In genomic region chr17:5019475-5019956, GRCh38 we compare ENCODE assay signal across 9 cellular contexts. TPM values are rescaled to one million over a fixed set of nuclear protein-coding genes. Genes with fewer than 3 reads are reported as not detected.
DNase-seq lines count a peak whose midpoint lies in the region; ATAC-seq and TF ChIP-seq lines count a peak whose summit lies in the region.
"Had no signal": no experiment of that assay in that cellular context is flagged by ENCODE, and none has a peak within 500 bp of the region (broad histone marks: within the 10 kb centered on the region; RNA-seq: fewer than 3 reads in every experiment).

No MANE protein-coding gene starts in this region.

- no peak overlapping the region for H3K27ac ChIP-seq in CD8-positive, alpha-beta memory T cell (ENCODE audit: low read depth, low read length)
- H3K27ac ChIP-seq in right lobe of liver, result no peak overlapping the region

- 40% methylated on average over 1 of the region's 1 CpG for WGBS in right lobe of liver (ENCODE audit: insufficient coverage, low coverage, low lambda C conversion rate, missing lambda C conversion rate)

- H3K9me3 ChIP-seq in CD8-positive, alpha-beta memory T cell (ENCODE audit: low read length), result no peaks in the 10 kb centered on the region
- H3K9me3 ChIP-seq in right lobe of liver, result no peaks in the 10 kb centered on the region

- no peaks in the 10 kb centered on the region for H3K27me3 Mint-ChIP-seq in CD8-positive, alpha-beta memory T cell
- H3K27me3 Mint-ChIP-seq in HFFc6 (ENCODE audit: insufficient read depth), result peaks cover 6% of the 10 kb centered on the region; the same call in 1 of the 2 replicates

- intact Hi-C loops in right lobe of liver (cut with DNase I), result no loop called here

- no peaks in the 10 kb centered on the region for H3K4me1 ChIP-seq in CD8-positive, alpha-beta memory T cell (ENCODE audit: insufficient read depth, low read length)
- no peaks in the 10 kb centered on the region for H3K4me1 ChIP-seq in right lobe of liver

- peak overlapping the region in 3 of 8 donors; percentile 18 to 89 (median 26) for H3K27ac Mint-ChIP-seq in CD8-positive, alpha-beta memory T cell
- H3K27ac Mint-ChIP-seq in HFFc6, result no peak overlapping the region

- no peaks in the 10 kb centered on the region for H3K9me3 Mint-ChIP-seq in CD8-positive, alpha-beta memory T cell
- H3K9me3 Mint-ChIP-seq in HFFc6, result no peaks in the 10 kb centered on the region

- no peak for TF ChIP-seq POLR2A in right lobe of liver (IDR thresholded peaks at IDR 0.05)

- H3K27me3 ChIP-seq in CD8-positive, alpha-beta memory T cell (ENCODE audit: insufficient read depth, low read length, poor library complexity, severe bottlenecking), result no peaks in the 10 kb centered on the region
- H3K27me3 ChIP-seq in right lobe of liver, result no peaks in the 10 kb centered on the region

- H3K36me3 ChIP-seq in CD8-positive, alpha-beta memory T cell (ENCODE audit: insufficient read depth, low read length), result peaks cover 6% of the 10 kb centered on the region
- peaks cover 0 to 86% (median 45%) of the 10 kb centered on the region in 4 donors for H3K36me3 ChIP-seq in right lobe of liver

- H3K36me3 Mint-ChIP-seq in CD8-positive, alpha-beta memory T cell, result peaks cover 0 to 68% (median 11%) of the 10 kb centered on the region in 3 donors
- H3K36me3 Mint-ChIP-seq in HFFc6 (ENCODE audit: low read depth), result peaks cover 32% of the 10 kb centered on the region

- H3K4me1 Mint-ChIP-seq in CD8-positive, alpha-beta memory T cell, result peaks cover 0 to 8% (median 0%) of the 10 kb centered on the region in 3 donors
- no peaks in the 10 kb centered on the region for H3K4me1 Mint-ChIP-seq in HFFc6 (ENCODE audit: low read depth)

- peak in 3 of 4 donors; percentile 12 to 43 (median 30) for ATAC-seq in right lobe of liver

- POLR2A ChIA-PET in CD8-positive, alpha-beta memory T cell (lab: Charles Lee), result interaction anchor here (1.1 kb wide), 1 partner anchor 30 kb away, joined by 4 read pairs; no protein-coding TSS in a partner anchor

- H3K4me3 Mint-ChIP-seq in CD8-positive, alpha-beta memory T cell, result no peak overlapping the region
- H3K4me3 Mint-ChIP-seq in HFFc6, result no peak overlapping the region

- CTCF ChIA-PET in CD8-positive, alpha-beta memory T cell (lab: Charles Lee), result interaction anchor here (0.9 to 1.9 kb wide), 7 partner anchors 9 to 110 kb away, joined by 3 to 10 read pairs (median 4); partner anchors contain the start of genes ENO3, RNF167 and SLC25A11

- H3K4me3 ChIP-seq in CD8-positive, alpha-beta memory T cell (ENCODE audit: low read length), result no peak overlapping the region
- no peak overlapping the region for H3K4me3 ChIP-seq in right lobe of liver

- peak in 3 of 5 donors; percentile 35 to 69 (median 49) for DNase-seq in CD8-positive, alpha-beta memory T cell
- DNase-seq in HFFc6 (no peak), right lobe of liver (no peak), islet precursor cell (no peak), globus pallidus (ENCODE audit: low spot score) (no peak), NCI-H748 (lab: John Stamatoyannopoulos, UW; ENCODE audit: unreplicated experiment) (no peak), kidney glomerular epithelial cell (lab: John Stamatoyannopoulos, UW) (no peak)
- DNase-seq in activated CD8-positive, alpha-beta memory T cell treated with anti-CD3 and anti-CD28 coated beads for 4 hours (ENCODE audit: low read depth in 2 of 2), result peak; percentile 24 to 31
- DNase-seq: NCI-H510A treated with DMSO at 0.1 percent for 48 hours had no signal

- TF ChIP-seq CTCF in HFFc6 (IDR thresholded peaks at IDR 0.05), result peak; percentile 42
- TF ChIP-seq CTCF in right lobe of liver (IDR thresholded peaks at IDR 0.05), result peak in 1 of 4 donors; percentile 6

RNA-seq across cellular contexts. Expression of gene SLC52A1, which starts 15.7 kb away (rescaled TPM):
- total RNA-seq in CD8-positive, alpha-beta memory T cell, result under 1 TPM; 0.35 to 0.64 TPM
- 0.12 TPM for polyA plus RNA-seq in CD8-positive, alpha-beta memory T cell
- total RNA-seq in HFFc6 (2021; fragmentation: NEBNext Ultra II Directional; extraction: Animal tissue kit (Norgen Biotek cat#: 25700)), result under 1 TPM in 1 of 6 experiments, not detected in 5; 0.12 TPM
- total RNA-seq in right lobe of liver, result under 1 TPM in 2 of 6 experiments, not detected in 4; 0.13 to 0.20 TPM

RNA-seq across cellular contexts. Expression of gene KIF1C, which starts 21.8 kb away (rescaled TPM):
- 10 to 100 TPM; 73.4 to 77.3 TPM for total RNA-seq in CD8-positive, alpha-beta memory T cell
- polyA plus RNA-seq in CD8-positive, alpha-beta memory T cell, result 8.0 TPM
- total RNA-seq in HFFc6 (2021; fragmentation: NEBNext Ultra II Directional; extraction: Animal tissue kit (Norgen Biotek cat#: 25700)), result 100 to 1,000 TPM; 174 to 200 (median 178) TPM
- total RNA-seq in right lobe of liver, result 100 to 1,000 TPM in 3 of 6 experiments, 10 to 100 TPM in 3; 59.8 to 112 (median 99.3) TPM

RNA-seq across cellular contexts. Expression of gene INCA1, which starts 22.2 kb away (rescaled TPM):
- under 1 TPM; 0.18 to 0.37 TPM for total RNA-seq in CD8-positive, alpha-beta memory T cell
- 0.58 TPM for polyA plus RNA-seq in CD8-positive, alpha-beta memory T cell
- total RNA-seq in HFFc6 (2021; fragmentation: NEBNext Ultra II Directional; extraction: Animal tissue kit (Norgen Biotek cat#: 25700)), result 1 to 10 TPM in 4 of 6 experiments, under 1 TPM in 2; 0.66 to 1.5 (median 1.0) TPM
- 1 to 10 TPM in 2 of 6 experiments, under 1 TPM in 3, not detected in 1; 0.83 to 1.3 (median 0.97) TPM for total RNA-seq in right lobe of liver

RNA-seq across cellular contexts. Expression of gene CAMTA2, which starts 32.0 kb away (rescaled TPM):
- 10 to 100 TPM; 85.6 to 90.6 TPM for total RNA-seq in CD8-positive, alpha-beta memory T cell
- polyA plus RNA-seq in CD8-positive, alpha-beta memory T cell, result 19.6 TPM
- total RNA-seq in HFFc6 (2021; fragmentation: NEBNext Ultra II Directional; extraction: Animal tissue kit (Norgen Biotek cat#: 25700)), result 10 to 100 TPM; 48.9 to 60.8 (median 54.1) TPM
- total RNA-seq in right lobe of liver, result 10 to 100 TPM; 15.3 to 21.1 (median 17.7) TPM

RNA-seq across cellular contexts. Expression of gene SPAG7, which starts 51.9 kb away (rescaled TPM):
- 10 to 100 TPM; 63.4 to 64.2 TPM for total RNA-seq in CD8-positive, alpha-beta memory T cell
- polyA plus RNA-seq in CD8-positive, alpha-beta memory T cell, result 112 TPM
- total RNA-seq in HFFc6 (2021; fragmentation: NEBNext Ultra II Directional; extraction: Animal tissue kit (Norgen Biotek cat#: 25700)), result 10 to 100 TPM; 59.4 to 76.9 (median 65.6) TPM
- 10 to 100 TPM; 22.3 to 33.9 (median 26.4) TPM for total RNA-seq in right lobe of liver

Comparison
In these comparisons a context has a peak if more than half of its experiments do, and no peak if none do; other contexts are left out.
1. DNase-seq: peak in CD8-positive, alpha-beta memory T cell (3 of 5) and activated CD8-positive, alpha-beta memory T cell treated with anti-CD3 and anti-CD28 coated beads for 4 hours (2 of 2); none in HFFc6 (single experiment), right lobe of liver (0 of 3), islet precursor cell (single experiment), globus pallidus (single experiment), NCI-H748 (single experiment) and kidney glomerular epithelial cell (single experiment).